In genomic region chr1:234835239-234835638, GRCh38 we compare ENCODE assay signal across 14 cellular contexts.
A peak's percentile ranks its signal among the peaks of the same experiment; 100 is the strongest.
DNase-seq lines count a peak whose midpoint lies in the region; ATAC-seq, FAIRE-seq and TF ChIP-seq lines count a peak whose summit lies in the region.
"Had no signal": no experiment of that assay in that cellular context is flagged by ENCODE, and none has a peak within 500 bp of the region (broad histone marks: within the 10 kb centered on the region; RNA-seq: fewer than 3 reads in every experiment).

No MANE protein-coding gene starts in this region.

- no peaks in the 10 kb centered on the region for H3K27me3 ChIP-seq in BLaER1 treated with 17β-estradiol and CSF1 and Interleukin-3, amounts not matched to agents 10 nM and 100 nM
- H3K27me3 ChIP-seq in K562 (ENCODE audit: control insufficient read depth in 2 of 2, insufficient read depth in 2 of 2, low read length in 2 of 2): peaks cover 4 to 5% of the 10 kb centered on the region in 2 experiments; a peak in 3 of 5 replicates

- BruUV-seq in K562 (replicated peaks; lab: Mats Ljungman, UMichigan): no TSS peak

- H4K20me1 ChIP-seq in BLaER1 treated with 17β-estradiol and CSF1 and Interleukin-3, amounts not matched to agents 10 nM and 100 nM: no peaks in the 10 kb centered on the region
- no peaks in the 10 kb centered on the region for H4K20me1 ChIP-seq in K562 (replicated peaks; ENCODE audit: control insufficient read depth, insufficient read depth, low read length)

- no peak for FAIRE-seq in K562 (lab: Jason Lieb, UNC)
- FAIRE-seq: H1 had no signal

- CTCF ChIA-PET in K562 (lab: Yijun Ruan, JAX; ENCODE audit: low intra/inter-chr PET ratio): interaction anchor here (0.5 kb wide), 1 partner anchor 45 kb away, joined by 5 read pairs; no protein-coding TSS in a partner anchor

- peaks cover 46 to 61% (median 54%) of the 10 kb centered on the region in 10 experiments for H3K4me1 ChIP-seq in BLaER1 treated with 17β-estradiol and CSF1 and Interleukin-3, amounts not matched to agents 10 nM and 100 nM
- peaks cover 4 to 8% of the 10 kb centered on the region in 2 experiments; a peak in 2 of 5 replicates for H3K4me1 ChIP-seq in K562 (replicated peaks in 1 of 2; ENCODE audit: control insufficient read depth in 2 of 2, insufficient read depth in 2 of 2, low read length in 2 of 2)
- H3K4me1 ChIP-seq in mucosa of descending colon (ENCODE audit: low read depth): peaks cover 4% of the 10 kb centered on the region

- H2AFZ ChIP-seq in K562 (ENCODE audit: low read depth, low read length): no peak overlapping the region

- intact Hi-C loops in K562 (cut with micrococcal nuclease) (no loop called here), mucosa of descending colon (cut with DNase I, micrococcal nuclease) (no loop called here)

- TF ChIP-seq POLR2A in K562 (conservative IDR thresholded peaks at IDR 0.05): no peak

- TF ChIP-seq CTCF in K562 (IDR thresholded peaks at IDR 0.05 in 2 of 3, conservative IDR thresholded peaks at IDR 0.05 in 1 of 3; ENCODE audit: insufficient read depth in 2 of 3, low read depth in 1 of 3, low read length in 3 of 3) (no peak), mucosa of descending colon (IDR thresholded peaks at IDR 0.05) (no peak)

- ATAC-seq in K562 (no peak), mucosa of descending colon (peak; percentile 31), HG02623 (IDR thresholded peaks at IDR 0.05; ENCODE audit: unreplicated experiment) (no peak)

- H3K36me3 ChIP-seq in BLaER1 treated with 17β-estradiol and CSF1 and Interleukin-3, amounts not matched to agents 10 nM and 100 nM: no peaks in the 10 kb centered on the region
- no peaks in the 10 kb centered on the region for H3K36me3 ChIP-seq in K562 (ENCODE audit: control insufficient read depth, insufficient read depth, low read length)
- no peaks in the 10 kb centered on the region for H3K36me3 ChIP-seq in mucosa of descending colon (ENCODE audit: low read depth)

- no peak overlapping the region for H3K9ac ChIP-seq in BLaER1 treated with 17β-estradiol and CSF1 and Interleukin-3, amounts not matched to agents 10 nM and 100 nM
- H3K9ac ChIP-seq in K562 (ENCODE audit: insufficient read depth in 1 of 2, low read depth in 2 of 2, low read length in 2 of 2): no peak overlapping the region

- DNase-seq in K562 (ENCODE audit: extremely low read depth in 1 of 4, low spot score in 3 of 4): no peak
- DNase-seq in mucosa of descending colon: no peak
- DNase-seq in SIG-M5 treated with dmso at 0.1 percent for 504 hours (lab: John Stamatoyannopoulos, UW; ENCODE audit: unreplicated experiment): no peak
- no peak for DNase-seq in COLO668 (lab: John Stamatoyannopoulos, UW; ENCODE audit: unreplicated experiment)
- DNase-seq: CD4-positive, alpha-beta T cell; DMS153; DMS79; GDM1; H9 had no signal

- TF ChIP-seq RAD21 in K562 (CRISPR knock-in tag; conservative IDR thresholded peaks at IDR 0.05 in 1 of 2, IDR thresholded peaks at IDR 0.05 in 1 of 2): no peak

- H3K4me2 ChIP-seq in BLaER1 treated with 17β-estradiol and CSF1 and Interleukin-3, amounts not matched to agents 10 nM and 100 nM: peak overlapping the region; percentile 5 to 50 (median 32); a peak in 19 of 22 replicates
- H3K4me2 ChIP-seq in K562 (ENCODE audit: insufficient read depth, low read length): no peak overlapping the region

- no peak overlapping the region for H3K4me3 ChIP-seq in BLaER1 treated with 17β-estradiol and CSF1 and Interleukin-3, amounts not matched to agents 10 nM and 100 nM
- H3K4me3 ChIP-seq in K562 (no peak overlapping the region), mucosa of descending colon (no peak overlapping the region)

- no peaks in the 10 kb centered on the region for H3K9me1 ChIP-seq in K562 (ENCODE audit: control insufficient read depth, insufficient read depth, low read length)

- POLR2A ChIA-PET in K562 (lab: Yijun Ruan, JAX): interaction anchor here (0.6 to 1.1 kb wide), 2 partner anchors 11 to 213 kb away, joined by 3 to 4 read pairs; no protein-coding TSS in a partner anchor

- H3K79me2 ChIP-seq in K562 (ENCODE audit: control insufficient read depth, insufficient read depth, low read length): no peaks in the 10 kb centered on the region

- in situ Hi-C loops in K562 (cut with MboI): no loop called here

- H3K27ac ChIP-seq in BLaER1 treated with 17β-estradiol and CSF1 and Interleukin-3, amounts not matched to agents 10 nM and 100 nM: 0 out of 22 replicates have a peak overlapping the region, but pooled peaks of 1 of the 11 experiments have one; percentile 11
- no peak overlapping the region for H3K27ac ChIP-seq in K562 (ENCODE audit: extremely low read depth, low read depth, low read length)
- H3K27ac ChIP-seq in temporal lobe (ENCODE audit: low read depth, low read length): peak overlapping the region; percentile 92
- H3K27ac ChIP-seq: C4-2B had no signal

- TF ChIP-seq EP300 in K562 (IDR thresholded peaks at IDR 0.05; ENCODE audit: low read length): no peak

- H3K9me3 ChIP-seq in BLaER1 treated with 17β-estradiol and CSF1 and Interleukin-3, amounts not matched to agents 10 nM and 100 nM (replicated peaks in 1 of 11): peaks cover 0 to 26% (median 11%) of the 10 kb centered on the region in 11 experiments; a peak in 19 of 22 replicates
- H3K9me3 ChIP-seq in K562 (replicated peaks; ENCODE audit: control insufficient read depth, insufficient read depth, low read depth, low read length) (no peaks in the 10 kb centered on the region), mucosa of descending colon (no peaks in the 10 kb centered on the region)

- WGBS in K562 (ENCODE audit: insufficient coverage, low coverage, missing lambda C conversion rate): 13% methylated on average over 2 of the region's 2 CpGs

TF ChIP-seq in K562, 482 proteins besides CTCF, POLR2A, EP300 and RAD21:
- TF ChIP-seq, protein P1, sequence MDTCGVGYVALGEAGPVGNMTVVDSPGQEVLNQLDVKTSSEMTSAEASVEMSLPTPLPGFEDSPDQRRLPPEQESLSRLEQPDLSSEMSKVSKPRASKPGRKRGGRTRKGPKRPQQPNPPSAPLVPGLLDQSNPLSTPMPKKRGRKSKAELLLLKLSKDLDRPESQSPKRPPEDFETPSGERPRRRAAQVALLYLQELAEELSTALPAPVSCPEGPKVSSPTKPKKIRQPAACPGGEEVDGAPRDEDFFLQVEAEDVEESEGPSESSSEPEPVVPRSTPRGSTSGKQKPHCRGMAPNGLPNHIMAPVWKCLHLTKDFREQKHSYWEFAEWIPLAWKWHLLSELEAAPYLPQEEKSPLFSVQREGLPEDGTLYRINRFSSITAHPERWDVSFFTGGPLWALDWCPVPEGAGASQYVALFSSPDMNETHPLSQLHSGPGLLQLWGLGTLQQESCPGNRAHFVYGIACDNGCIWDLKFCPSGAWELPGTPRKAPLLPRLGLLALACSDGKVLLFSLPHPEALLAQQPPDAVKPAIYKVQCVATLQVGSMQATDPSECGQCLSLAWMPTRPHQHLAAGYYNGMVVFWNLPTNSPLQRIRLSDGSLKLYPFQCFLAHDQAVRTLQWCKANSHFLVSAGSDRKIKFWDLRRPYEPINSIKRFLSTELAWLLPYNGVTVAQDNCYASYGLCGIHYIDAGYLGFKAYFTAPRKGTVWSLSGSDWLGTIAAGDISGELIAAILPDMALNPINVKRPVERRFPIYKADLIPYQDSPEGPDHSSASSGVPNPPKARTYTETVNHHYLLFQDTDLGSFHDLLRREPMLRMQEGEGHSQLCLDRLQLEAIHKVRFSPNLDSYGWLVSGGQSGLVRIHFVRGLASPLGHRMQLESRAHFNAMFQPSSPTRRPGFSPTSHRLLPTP (IDR thresholded peaks at IDR 0.05; ENCODE audit: borderline replicate concordance, extremely low read depth, insufficient read length): no peak
- TF ChIP-seq, protein P2, sequence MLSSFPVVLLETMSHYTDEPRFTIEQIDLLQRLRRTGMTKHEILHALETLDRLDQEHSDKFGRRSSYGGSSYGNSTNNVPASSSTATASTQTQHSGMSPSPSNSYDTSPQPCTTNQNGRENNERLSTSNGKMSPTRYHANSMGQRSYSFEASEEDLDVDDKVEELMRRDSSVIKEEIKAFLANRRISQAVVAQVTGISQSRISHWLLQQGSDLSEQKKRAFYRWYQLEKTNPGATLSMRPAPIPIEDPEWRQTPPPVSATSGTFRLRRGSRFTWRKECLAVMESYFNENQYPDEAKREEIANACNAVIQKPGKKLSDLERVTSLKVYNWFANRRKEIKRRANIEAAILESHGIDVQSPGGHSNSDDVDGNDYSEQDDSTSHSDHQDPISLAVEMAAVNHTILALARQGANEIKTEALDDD (IDR thresholded peaks at IDR 0.05): peak; percentile 24; the same call in 1 of the 2 replicates
TF ChIP-seq in K562: peak in this region for 1.
